1 cellular context compared by ENCODE assay signal in genomic region chr22:28882878-28883656, GRCh38.
TF ChIP-seq lines count a peak whose summit lies in the region.

Gene ZNRF3 (plus strand): TSS chr22:28883572. CDS start chr22:28883767, 195 bp downstream.

TF ChIP-seq in HCT116, 20 proteins besides CTCF, POLR2A, EP300 and RAD21 (continued from another document):
- no peak for TF ChIP-seq ZBTB33 (IDR thresholded peaks at IDR 0.05; ENCODE audit: extremely low read depth, insufficient replicate concordance, low read length)
- TF ChIP-seq ATF3 (IDR thresholded peaks at IDR 0.05), result no peak
- TF ChIP-seq JUND (IDR thresholded peaks at IDR 0.05), result no peak
- peak; percentile 98 for TF ChIP-seq TCF7L2 (IDR thresholded peaks at IDR 0.05; ENCODE audit: borderline replicate concordance, extremely low read depth, insufficient read depth, insufficient read length)
- TF ChIP-seq EGR1 (IDR thresholded peaks at IDR 0.05; ENCODE audit: low read depth), result peak; percentile 90
- TF ChIP-seq CEBPB (IDR thresholded peaks at IDR 0.05; ENCODE audit: low read depth), result no peak
- TF ChIP-seq ELF1 (IDR thresholded peaks at IDR 0.05; ENCODE audit: borderline replicate concordance, low read depth), result no peak
- peak; percentile 54 for TF ChIP-seq YY1 (IDR thresholded peaks at IDR 0.05; ENCODE audit: extremely low read depth, insufficient replicate concordance, low read depth, low read length)
- no peak for TF ChIP-seq CBX3 (IDR thresholded peaks at IDR 0.05; ENCODE audit: low read depth)
- no peak; the same call in 1 of the 2 replicates for TF ChIP-seq ZFX (IDR thresholded peaks at IDR 0.05)
- no peak for TF ChIP-seq SRF (IDR thresholded peaks at IDR 0.05; ENCODE audit: low read depth)
- TF ChIP-seq EZH2phosphoT487 (IDR thresholded peaks at IDR 0.05; ENCODE audit: borderline replicate concordance), result no peak
- peak; percentile 52 for TF ChIP-seq MAX (IDR thresholded peaks at IDR 0.05)
- no peak for TF ChIP-seq REST (IDR thresholded peaks at IDR 0.05; ENCODE audit: low read depth)
- TF ChIP-seq FOSL1 (IDR thresholded peaks at IDR 0.05; ENCODE audit: low read depth), result no peak
- TF ChIP-seq SP1 (IDR thresholded peaks at IDR 0.05; ENCODE audit: low read depth), result peak; percentile 54
